Comparison of ENCODE assay signal across 1 cellular context in genomic region chr7:108569381-108570145, GRCh38.
TF ChIP-seq lines count a peak whose summit lies in the region.

Gene DNAJB9 (plus strand): TSS chr7:108569874. CDS start chr7:108571727, 1,853 bp downstream.
Gene THAP5 (minus strand): TSS chr7:108569706. CDS start chr7:108569569, 137 bp downstream.

TF ChIP-seq in K562, 482 proteins besides CTCF, POLR2A, EP300 and RAD21 (continued from another document and continues in another):
- TF ChIP-seq ZC3H8 (IDR thresholded peaks at IDR 0.05) (no peak), TFAM (CRISPR knock-in tag; conservative IDR thresholded peaks at IDR 0.05) (no peak), ZNF57 (CRISPR knock-in tag; IDR thresholded peaks at IDR 0.05) (no peak), ELF1 (tag; IDR thresholded peaks at IDR 0.05) (peak; percentile 99), LEF1 (IDR thresholded peaks at IDR 0.05) (peak; percentile 59; the same call in 1 of the 2 replicates), ZNF780A (CRISPR knock-in tag; IDR thresholded peaks at IDR 0.05) (no peak), ELF4 (CRISPR knock-in tag; IDR thresholded peaks at IDR 0.05) (peak; percentile 90), ZEB2 (IDR thresholded peaks at IDR 0.05) (no peak), POLR2B (IDR thresholded peaks at IDR 0.05; ENCODE audit: low read depth, partially characterized antibody) (peak; percentile 96), ZBTB1 (CRISPR knock-in tag; IDR thresholded peaks at IDR 0.05; ENCODE audit: borderline replicate concordance, low read depth) (peak; percentile 76; the same call in 1 of the 2 replicates), SNIP1 (IDR thresholded peaks at IDR 0.05; ENCODE audit: low read depth) (no peak), DNMT1 (IDR thresholded peaks at IDR 0.05) (no peak), ZNF431 (CRISPR knock-in tag; IDR thresholded peaks at IDR 0.05) (0 out of 2 replicates have a peak, but pooled peaks have one; percentile 45), TCF7 (IDR thresholded peaks at IDR 0.05; ENCODE audit: borderline replicate concordance) (no peak), HMG20A (CRISPR knock-in tag; conservative IDR thresholded peaks at IDR 0.05) (no peak), NR2C1 (IDR thresholded peaks at IDR 0.05) (no peak), NR2C1 (tag; IDR thresholded peaks at IDR 0.05) (no peak), PHB2 (IDR thresholded peaks at IDR 0.05; ENCODE audit: low read depth) (0 out of 2 replicates have a peak, but pooled peaks have one; percentile 16), SRF (CRISPR knock-in tag; IDR thresholded peaks at IDR 0.05) (peak in 1 of 2 experiments; percentile 95; a peak in 1 of 4 replicates), TCF3 (CRISPR knock-in tag; IDR thresholded peaks at IDR 0.05) (peak; percentile 7), ZNF740 (CRISPR knock-in tag; IDR thresholded peaks at IDR 0.05) (peak; percentile 12; the same call in 1 of the 2 replicates), ZNF740 (tag; IDR thresholded peaks at IDR 0.05) (no peak), ZNF79 (CRISPR knock-in tag; IDR thresholded peaks at IDR 0.05; ENCODE audit: low read depth) (no peak), HNRNPL (IDR thresholded peaks at IDR 0.05; ENCODE audit: low read depth, low read length) (peak; percentile 81), ZNF239 (CRISPR knock-in tag; IDR thresholded peaks at IDR 0.05) (no peak), MBD1 (CRISPR knock-in tag; IDR thresholded peaks at IDR 0.05) (no peak), SMAD1 (IDR thresholded peaks at IDR 0.05; ENCODE audit: low read depth, low read length, partially characterized antibody) (peak; percentile 48), MIER1 (IDR thresholded peaks at IDR 0.05; ENCODE audit: low read depth) (no peak), IFI16 (CRISPR knock-in tag; IDR thresholded peaks at IDR 0.05) (no peak), ZNF311 (CRISPR knock-in tag; IDR thresholded peaks at IDR 0.05) (no peak), CCAR2 (IDR thresholded peaks at IDR 0.05; ENCODE audit: low read depth, low read length) (no peak), ZBTB26 (CRISPR knock-in tag; IDR thresholded peaks at IDR 0.05) (no peak), USF2 (CRISPR knock-in tag; IDR thresholded peaks at IDR 0.05) (peak; percentile 100), HINFP (tag; conservative IDR thresholded peaks at IDR 0.05; ENCODE audit: low read depth) (no peak), ZZZ3 (IDR thresholded peaks at IDR 0.05) (peak; percentile 78), PCBP1 (IDR thresholded peaks at IDR 0.05; ENCODE audit: low read depth, low read length, poor library complexity, severe bottlenecking) (peak; percentile 75), ZNF75A (CRISPR knock-in tag; IDR thresholded peaks at IDR 0.05) (no peak), ZFP91 (CRISPR knock-in tag; IDR thresholded peaks at IDR 0.05) (peak; percentile 73; the same call in 1 of the 2 replicates), GATA2 (CRISPR knock-in tag; IDR thresholded peaks at IDR 0.05) (no peak), ZNF384 (IDR thresholded peaks at IDR 0.05; ENCODE audit: low read depth, low read length) (peak; percentile 13), FOXP4 (CRISPR knock-in tag; IDR thresholded peaks at IDR 0.05; ENCODE audit: borderline replicate concordance) (no peak; the same call in 1 of the 2 replicates), MLX (CRISPR knock-in tag; conservative IDR thresholded peaks at IDR 0.05) (peak in 1 of 2 experiments; percentile 55; a peak in 1 of 4 replicates), FOS (IDR thresholded peaks at IDR 0.05; ENCODE audit: extremely low read depth, insufficient read length) (peak; percentile 86), RBM34 (IDR thresholded peaks at IDR 0.05; ENCODE audit: borderline replicate concordance, insufficient read depth, low read length) (no peak), HMG20B (CRISPR knock-in tag; IDR thresholded peaks at IDR 0.05) (no peak), ZNF561 (CRISPR knock-in tag; conservative IDR thresholded peaks at IDR 0.05) (no peak), DPF2 (IDR thresholded peaks at IDR 0.05) (peak; percentile 16; the same call in 1 of the 2 replicates), TBL1XR1 (IDR thresholded peaks at IDR 0.05; ENCODE audit: low read length in 2 of 2) (peak; percentile 30 to 63; a peak in 2 of 4 replicates), NCOA2 (IDR thresholded peaks at IDR 0.05; ENCODE audit: partially characterized antibody in 2 of 2) (no peak), GATAD2A (IDR thresholded peaks at IDR 0.05) (no peak), DMBX1 (CRISPR knock-in tag; IDR thresholded peaks at IDR 0.05; ENCODE audit: borderline replicate concordance) (no peak), EGR1 (conservative IDR thresholded peaks at IDR 0.05) (peak; percentile 77), GTF3C2 (IDR thresholded peaks at IDR 0.05; ENCODE audit: borderline replicate concordance, extremely low read depth, insufficient read length) (no peak), E2F1 (CRISPR knock-in tag; IDR thresholded peaks at IDR 0.05) (peak; percentile 96), CSDE1 (IDR thresholded peaks at IDR 0.05) (no peak; a peak in 1 of 4 replicates), ZNF41 (CRISPR knock-in tag; conservative IDR thresholded peaks at IDR 0.05) (no peak), ZNF3 (CRISPR knock-in tag; IDR thresholded peaks at IDR 0.05) (no peak), ZNF212 (CRISPR knock-in tag; IDR thresholded peaks at IDR 0.05) (no peak), NCOR1 (IDR thresholded peaks at IDR 0.05) (0 out of 2 replicates have a peak, but pooled peaks have one; percentile 5), ZFX (CRISPR knock-in tag; IDR thresholded peaks at IDR 0.05) (peak; percentile 99)
